12 cellular contexts compared by ENCODE assay signal in genomic region chr3:12393894-12394293, GRCh38.
DNase-seq lines count a peak whose midpoint lies in the region; FAIRE-seq and TF ChIP-seq lines count a peak whose summit lies in the region.
"Had no signal": no experiment of that assay in that cellular context is flagged by ENCODE, and none has a peak within 500 bp of the region (broad histone marks: within the 10 kb centered on the region; RNA-seq: fewer than 3 reads in every experiment).

No MANE protein-coding gene starts in this region.

- TF ChIP-seq CTCF in A673 (conservative IDR thresholded peaks at IDR 0.05; ENCODE audit: low read depth, low read length) (no peak), MM.1S (IDR thresholded peaks at IDR 0.05; ENCODE audit: low read length) (no peak)

- no peaks in the 10 kb centered on the region for H4K20me1 ChIP-seq in MM.1S (ENCODE audit: insufficient read depth, low read length)

- DNase-seq in A673 (ENCODE audit: low spot score) (peak; percentile 54), H54 (ENCODE audit: insufficient read length, low spot score) (no peak), SIG-M5 treated with dmso at 0.1 percent for 504 hours (lab: John Stamatoyannopoulos, UW; ENCODE audit: unreplicated experiment) (peak; percentile 96), glomerular visceral epithelial cell (ENCODE audit: extremely low spot score) (peak; percentile 4), NCI-H2081 (lab: John Stamatoyannopoulos, UW) (no peak), NCI-H524 (lab: John Stamatoyannopoulos, UW) (no peak), MM.1S (no peak), NCI-H2196 treated with DMSO at 0.1 percent for 48 hours (lab: John Stamatoyannopoulos, UW; ENCODE audit: unreplicated experiment) (no peak)
- DNase-seq: C1 segment of cervical spinal cord, NCI-H1694, SK-N-SH had no signal

- H3K27ac ChIP-seq in A673 (ENCODE audit: low read depth, low read length, poor library complexity, severe bottlenecking) = peak overlapping the region; percentile 32
- H3K27ac ChIP-seq in MM.1S (ENCODE audit: low read length) = no peak overlapping the region
- H3K27ac ChIP-seq: parathyroid adenoma had no signal

- CTCF ChIA-PET in A673 (lab: Charles Lee) = no interaction called here

- H3K4me3 ChIP-seq in A673 (ENCODE audit: low read depth, low read length, poor library complexity, severe bottlenecking) (no peak overlapping the region), MM.1S (ENCODE audit: low read length) (no peak overlapping the region)

- H2AFZ ChIP-seq in MM.1S (ENCODE audit: low read length) = no peak overlapping the region
- H2AFZ ChIP-seq: parathyroid adenoma had no signal

- H3K27me3 ChIP-seq in A673 (replicated peaks; ENCODE audit: insufficient read depth, low read depth, low read length, poor library complexity) (peaks cover 9% of the 10 kb centered on the region), MM.1S (replicated peaks; ENCODE audit: insufficient read depth, low read length) (no peaks in the 10 kb centered on the region)

- POLR2A ChIA-PET in A673 (lab: Charles Lee; ENCODE audit: low non-redundant PET) = no interaction called here

- H3K4me1 ChIP-seq in A673 (ENCODE audit: insufficient read depth, low read length, poor library complexity, severe bottlenecking) = peaks cover 36% of the 10 kb centered on the region
- no peaks in the 10 kb centered on the region for H3K4me1 ChIP-seq in MM.1S (ENCODE audit: low read length)
- H3K4me1 ChIP-seq: parathyroid adenoma had no signal

- TF ChIP-seq POLR2A in H54 (IDR thresholded peaks at IDR 0.05; ENCODE audit: low read depth, low read length) = no peak

- H3K9me3 ChIP-seq in A673 (ENCODE audit: low read depth, low read length, poor library complexity, severe bottlenecking) = no peaks in the 10 kb centered on the region
- H3K9me3 ChIP-seq in MM.1S (replicated peaks; ENCODE audit: insufficient read depth, low read length) = no peaks in the 10 kb centered on the region
- H3K9me3 ChIP-seq: SK-N-SH had no signal

- intact Hi-C loops in A673 (cut with micrococcal nuclease; ENCODE audit: unreplicated experiment) = no loop called here

- H3K9me2 ChIP-seq in MM.1S (replicated peaks; ENCODE audit: insufficient read depth, low read length) = no peaks in the 10 kb centered on the region
- H3K9me2 ChIP-seq: SK-N-SH had no signal

- no peaks in the 10 kb centered on the region for H3F3A ChIP-seq in MM.1S (ENCODE audit: insufficient read depth, low read length)

- H3K79me2 ChIP-seq in MM.1S (ENCODE audit: low read length) = no peaks in the 10 kb centered on the region
- H3K79me2 ChIP-seq: parathyroid adenoma had no signal

- BruUV-seq in A673 (replicated peaks; lab: Mats Ljungman, UMichigan) = no TSS peak

- peak; percentile 61 for FAIRE-seq in H54 (lab: Jason Lieb, UNC)

- H3K4me2 ChIP-seq in MM.1S (ENCODE audit: low read depth, low read length) = no peak overlapping the region
- H3K4me2 ChIP-seq: SK-N-SH had no signal

- H3K36me3 ChIP-seq in A673 (ENCODE audit: insufficient read depth, low read length, poor library complexity, severe bottlenecking) (no peaks in the 10 kb centered on the region), MM.1S (replicated peaks; ENCODE audit: insufficient read depth, low read length) (no peaks in the 10 kb centered on the region)

- H3K9ac ChIP-seq in MM.1S (ENCODE audit: low read length) = no peak overlapping the region
- H3K9ac ChIP-seq: parathyroid adenoma, SK-N-SH had no signal

Comparison
In these comparisons a context has a peak if more than half of its experiments do, and no peak if none do; other contexts are left out.
1. DNase-seq: peak in A673 (single experiment), SIG-M5 treated with dmso at 0.1 percent for 504 hours (single experiment) and glomerular visceral epithelial cell (single experiment); none in H54 (single experiment), NCI-H2081 (0 of 2), NCI-H524 (0 of 2), MM.1S (single experiment) and NCI-H2196 treated with DMSO at 0.1 percent for 48 hours (single experiment).